In the genomic region with DNA sequence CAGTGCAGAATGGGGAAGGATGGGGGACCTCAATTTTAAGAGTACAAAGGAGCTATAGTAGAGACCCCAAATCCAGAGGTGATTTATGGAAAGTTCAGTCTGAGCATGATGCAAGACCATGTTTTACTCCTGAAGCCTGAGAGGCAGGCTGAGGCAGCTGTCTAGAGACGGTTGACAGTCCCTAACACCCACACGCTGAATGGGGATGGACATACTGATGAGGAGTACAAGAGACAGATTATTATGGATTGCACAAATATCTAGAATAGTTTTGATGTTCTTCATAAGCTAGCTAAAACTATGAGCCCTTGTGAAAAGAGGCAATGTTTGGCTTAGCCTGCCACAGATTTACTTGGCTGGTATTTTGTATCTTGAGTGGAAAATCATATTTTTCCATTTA, we compare ENCODE assay signal across 1 cellular context.
TF ChIP-seq lines count a peak whose summit lies in the region.

No MANE protein-coding gene starts in this region.

TF ChIP-seq in K562, 482 proteins besides CTCF, POLR2A, EP300 and RAD21 (continued from another document):
- TF ChIP-seq, protein P1, sequence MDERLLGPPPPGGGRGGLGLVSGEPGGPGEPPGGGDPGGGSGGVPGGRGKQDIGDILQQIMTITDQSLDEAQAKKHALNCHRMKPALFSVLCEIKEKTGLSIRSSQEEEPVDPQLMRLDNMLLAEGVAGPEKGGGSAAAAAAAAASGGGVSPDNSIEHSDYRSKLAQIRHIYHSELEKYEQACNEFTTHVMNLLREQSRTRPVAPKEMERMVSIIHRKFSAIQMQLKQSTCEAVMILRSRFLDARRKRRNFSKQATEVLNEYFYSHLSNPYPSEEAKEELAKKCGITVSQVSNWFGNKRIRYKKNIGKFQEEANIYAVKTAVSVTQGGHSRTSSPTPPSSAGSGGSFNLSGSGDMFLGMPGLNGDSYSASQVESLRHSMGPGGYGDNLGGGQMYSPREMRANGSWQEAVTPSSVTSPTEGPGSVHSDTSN (CRISPR knock-in tag; IDR thresholded peaks at IDR 0.05; ENCODE audit: low read depth), result no peak
- TF ChIP-seq, protein P1 (tag; conservative IDR thresholded peaks at IDR 0.05; ENCODE audit: low read depth), result no peak
